ENCODE assay signal across 25 cellular contexts in the genomic region with DNA sequence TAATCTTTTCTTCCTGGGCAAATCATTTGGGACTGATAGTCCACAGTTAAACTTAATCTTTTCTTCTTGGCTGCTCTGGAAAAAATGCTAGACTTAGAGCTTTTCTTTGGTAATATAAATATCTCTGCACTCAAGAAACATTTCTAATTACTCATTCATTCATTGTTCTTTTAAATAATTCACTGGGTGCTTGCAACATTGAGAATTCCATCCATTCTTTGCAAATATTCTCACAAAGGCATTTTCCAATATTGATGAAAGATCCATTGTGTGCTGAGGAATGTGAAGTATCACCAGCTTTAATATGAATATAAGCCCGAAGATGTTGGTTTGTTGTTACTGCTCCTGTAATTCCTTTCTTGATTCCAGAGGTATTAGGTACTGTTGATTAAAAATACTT. TPM values are rescaled to one million over a fixed set of nuclear protein-coding genes. Genes with fewer than 3 reads are reported as not detected.
A peak's percentile ranks its signal among the peaks of the same experiment; 100 is the strongest.
DNase-seq lines count a peak whose midpoint lies in the region; ATAC-seq and TF ChIP-seq lines count a peak whose summit lies in the region.
"Had no signal": no experiment of that assay in that cellular context is flagged by ENCODE, and none has a peak within 500 bp of the region (broad histone marks: within the 10 kb centered on the region; RNA-seq: fewer than 3 reads in every experiment).

No MANE protein-coding gene starts in this region.

- H3K4me2 ChIP-seq in GM23338, result no peak overlapping the region
- H3K4me2 ChIP-seq: hepatocyte had no signal

- H3K27me3 Mint-ChIP-seq in GM23338 (ENCODE audit: insufficient read depth, low read depth, poor library complexity), result no peaks in the 10 kb centered on the region
- H3K27me3 Mint-ChIP-seq: CD4-positive, alpha-beta T cell; stimulated activated memory B cell treated with anti-CD40 and anti-IgM and Interleukin-4, amounts not matched to agents 10 μg/mL and 1 μg/mL and 100 μg/mL, for 72 hours; T-helper 17 cell had no signal

- no peak for TF ChIP-seq CTCF in GM23338 (conservative IDR thresholded peaks at IDR 0.05; ENCODE audit: low read depth in 2 of 2)
- TF ChIP-seq CTCF in astrocyte of the cerebellum (IDR thresholded peaks at IDR 0.05; ENCODE audit: low read depth, low read length, missing control alignments), result no peak
- TF ChIP-seq CTCF in GM20000 (IDR thresholded peaks at IDR 0.05; ENCODE audit: extremely low read depth, missing control alignments), result no peak

- ATAC-seq in GM23338 (no peak), HG03175 (IDR thresholded peaks at IDR 0.05; ENCODE audit: unreplicated experiment) (no peak)
- ATAC-seq: stimulated activated memory B cell treated with anti-CD40 and anti-IgM and Interleukin-4, amounts not matched to agents 10 μg/mL and 1 μg/mL and 100 μg/mL, for 72 hours; T-helper 17 cell had no signal

- no peaks in the 10 kb centered on the region for H3K79me2 ChIP-seq in GM23338 (replicated peaks; ENCODE audit: insufficient read depth)
- H3K79me2 ChIP-seq: hepatocyte had no signal

- H3K27me3 ChIP-seq in GM23338 (ENCODE audit: insufficient read depth), result no peaks in the 10 kb centered on the region
- H3K27me3 ChIP-seq: dorsolateral prefrontal cortex, hepatocyte, suprapubic skin had no signal

- DNase-seq in AG08396 (ENCODE audit: low spot score), result peak; percentile 9
- peak; percentile 2 for DNase-seq in GM23338 (ENCODE audit: low spot score)
- DNase-seq in astrocyte of the cerebellum (ENCODE audit: low read depth), result peak; percentile 37
- DNase-seq in foreskin melanocyte, result peak; percentile 86
- no peak for DNase-seq in GM20000 (ENCODE audit: low spot score)
- DNase-seq in stimulated activated CD4-positive, alpha-beta T cell treated with anti-CD3 and anti-CD28 coated beads, Interleukin-4, amount 100 ng/mL, for 1 hour, result no peak
- no peak for DNase-seq in activated T-cell treated with anti-CD3 and anti-CD28 coated beads, Interleukin-2, amount 50 U/mL, for 1 hour
- DNase-seq: activated CD8-positive, alpha-beta memory T cell treated with anti-CD3 and anti-CD28 coated beads, Interleukin-2, amount 50 U/mL, for 48 hours; CD4-positive, alpha-beta T cell; DMS 273 treated with DMSO at 0.1 percent for 48 hours; dorsolateral prefrontal cortex; H9; NCI-H1092; NCI-H1930; NCI-H2227 treated with DMSO at 0.1 percent for 48 hours; OCI-M1; SHP77 treated with DMSO at 0.1 percent for 48 hours; stimulated activated CD4-positive, alpha-beta T cell treated with anti-CD3 and anti-CD28 coated beads, Interleukin-2, amount 100 ng/mL, for 24 hours; T-helper 17 cell had no signal

- H3K9me3 Mint-ChIP-seq in GM23338, result no peaks in the 10 kb centered on the region
- H3K9me3 Mint-ChIP-seq: CD4-positive, alpha-beta T cell; H9; neural crest cell; stimulated activated memory B cell treated with anti-CD40 and anti-IgM and Interleukin-4, amounts not matched to agents 10 μg/mL and 1 μg/mL and 100 μg/mL, for 72 hours had no signal

- H3K4me3 ChIP-seq in GM23338, result no peak overlapping the region
- no peak overlapping the region for H3K4me3 ChIP-seq in astrocyte of the cerebellum (ENCODE audit: low read depth, low read length)
- H3K4me3 ChIP-seq: dorsolateral prefrontal cortex, hepatocyte, skin epidermis, suprapubic skin had no signal

- H3K36me3 ChIP-seq in GM23338 (ENCODE audit: insufficient read depth), result no peaks in the 10 kb centered on the region

- no peaks in the 10 kb centered on the region for H3K36me3 Mint-ChIP-seq in GM23338 (ENCODE audit: low read depth)

- H2AFZ ChIP-seq in GM23338, result no peak overlapping the region
- H2AFZ ChIP-seq: hepatocyte had no signal

- H3K4me1 ChIP-seq in GM23338 (ENCODE audit: insufficient read depth), result 0 out of 2 replicates have a peak, but pooled peaks cover 3% of the 10 kb centered on the region
- H3K4me1 ChIP-seq: suprapubic skin had no signal

- no peak overlapping the region; the same call in 1 of the 2 replicates for H3K27ac Mint-ChIP-seq in GM23338
- H3K27ac Mint-ChIP-seq: CD4-positive, alpha-beta T cell; H9; stimulated activated memory B cell treated with anti-CD40 and anti-IgM and Interleukin-4, amounts not matched to agents 10 μg/mL and 1 μg/mL and 100 μg/mL, for 72 hours; T-helper 17 cell had no signal

- H3K9me2 ChIP-seq in GM23338 (ENCODE audit: insufficient read depth), result no peaks in the 10 kb centered on the region

- H3K4me1 Mint-ChIP-seq in GM23338, result peaks cover 5% of the 10 kb centered on the region; the same call in 2 of the 3 replicates
- H3K4me1 Mint-ChIP-seq: stimulated activated memory B cell treated with anti-CD40 and anti-IgM and Interleukin-4, amounts not matched to agents 10 μg/mL and 1 μg/mL and 100 μg/mL, for 72 hours had no signal

- H3F3A ChIP-seq in GM23338 (replicated peaks; ENCODE audit: low read depth), result no peaks in the 10 kb centered on the region

- no peaks in the 10 kb centered on the region for H4K20me1 ChIP-seq in GM23338 (replicated peaks; ENCODE audit: insufficient read depth)

- in situ Hi-C loops in astrocyte of the cerebellum (cut with HindIII; ENCODE audit: low sequenced_read_pairs), result no loop called here

- no peak overlapping the region for H3K27ac ChIP-seq in GM23338 (ENCODE audit: low read depth)
- H3K27ac ChIP-seq: dorsolateral prefrontal cortex, hepatocyte, skin epidermis, suprapubic skin had no signal

- H3K4me3 Mint-ChIP-seq in GM23338, result no peak overlapping the region
- H3K4me3 Mint-ChIP-seq: CD4-positive, alpha-beta T cell; H9; neural crest cell; stimulated activated memory B cell treated with anti-CD40 and anti-IgM and Interleukin-4, amounts not matched to agents 10 μg/mL and 1 μg/mL and 100 μg/mL, for 72 hours; T-helper 17 cell had no signal

TF ChIP-seq in GM23338, 12 proteins besides CTCF, POLR2A, EP300 and RAD21:
- TF ChIP-seq ZNF114 (CRISPR knock-in tag; IDR thresholded peaks at IDR 0.05), result no peak
- no peak for TF ChIP-seq STAT1 (IDR thresholded peaks at IDR 0.05; ENCODE audit: unreplicated experiment)
- TF ChIP-seq, protein P1, sequence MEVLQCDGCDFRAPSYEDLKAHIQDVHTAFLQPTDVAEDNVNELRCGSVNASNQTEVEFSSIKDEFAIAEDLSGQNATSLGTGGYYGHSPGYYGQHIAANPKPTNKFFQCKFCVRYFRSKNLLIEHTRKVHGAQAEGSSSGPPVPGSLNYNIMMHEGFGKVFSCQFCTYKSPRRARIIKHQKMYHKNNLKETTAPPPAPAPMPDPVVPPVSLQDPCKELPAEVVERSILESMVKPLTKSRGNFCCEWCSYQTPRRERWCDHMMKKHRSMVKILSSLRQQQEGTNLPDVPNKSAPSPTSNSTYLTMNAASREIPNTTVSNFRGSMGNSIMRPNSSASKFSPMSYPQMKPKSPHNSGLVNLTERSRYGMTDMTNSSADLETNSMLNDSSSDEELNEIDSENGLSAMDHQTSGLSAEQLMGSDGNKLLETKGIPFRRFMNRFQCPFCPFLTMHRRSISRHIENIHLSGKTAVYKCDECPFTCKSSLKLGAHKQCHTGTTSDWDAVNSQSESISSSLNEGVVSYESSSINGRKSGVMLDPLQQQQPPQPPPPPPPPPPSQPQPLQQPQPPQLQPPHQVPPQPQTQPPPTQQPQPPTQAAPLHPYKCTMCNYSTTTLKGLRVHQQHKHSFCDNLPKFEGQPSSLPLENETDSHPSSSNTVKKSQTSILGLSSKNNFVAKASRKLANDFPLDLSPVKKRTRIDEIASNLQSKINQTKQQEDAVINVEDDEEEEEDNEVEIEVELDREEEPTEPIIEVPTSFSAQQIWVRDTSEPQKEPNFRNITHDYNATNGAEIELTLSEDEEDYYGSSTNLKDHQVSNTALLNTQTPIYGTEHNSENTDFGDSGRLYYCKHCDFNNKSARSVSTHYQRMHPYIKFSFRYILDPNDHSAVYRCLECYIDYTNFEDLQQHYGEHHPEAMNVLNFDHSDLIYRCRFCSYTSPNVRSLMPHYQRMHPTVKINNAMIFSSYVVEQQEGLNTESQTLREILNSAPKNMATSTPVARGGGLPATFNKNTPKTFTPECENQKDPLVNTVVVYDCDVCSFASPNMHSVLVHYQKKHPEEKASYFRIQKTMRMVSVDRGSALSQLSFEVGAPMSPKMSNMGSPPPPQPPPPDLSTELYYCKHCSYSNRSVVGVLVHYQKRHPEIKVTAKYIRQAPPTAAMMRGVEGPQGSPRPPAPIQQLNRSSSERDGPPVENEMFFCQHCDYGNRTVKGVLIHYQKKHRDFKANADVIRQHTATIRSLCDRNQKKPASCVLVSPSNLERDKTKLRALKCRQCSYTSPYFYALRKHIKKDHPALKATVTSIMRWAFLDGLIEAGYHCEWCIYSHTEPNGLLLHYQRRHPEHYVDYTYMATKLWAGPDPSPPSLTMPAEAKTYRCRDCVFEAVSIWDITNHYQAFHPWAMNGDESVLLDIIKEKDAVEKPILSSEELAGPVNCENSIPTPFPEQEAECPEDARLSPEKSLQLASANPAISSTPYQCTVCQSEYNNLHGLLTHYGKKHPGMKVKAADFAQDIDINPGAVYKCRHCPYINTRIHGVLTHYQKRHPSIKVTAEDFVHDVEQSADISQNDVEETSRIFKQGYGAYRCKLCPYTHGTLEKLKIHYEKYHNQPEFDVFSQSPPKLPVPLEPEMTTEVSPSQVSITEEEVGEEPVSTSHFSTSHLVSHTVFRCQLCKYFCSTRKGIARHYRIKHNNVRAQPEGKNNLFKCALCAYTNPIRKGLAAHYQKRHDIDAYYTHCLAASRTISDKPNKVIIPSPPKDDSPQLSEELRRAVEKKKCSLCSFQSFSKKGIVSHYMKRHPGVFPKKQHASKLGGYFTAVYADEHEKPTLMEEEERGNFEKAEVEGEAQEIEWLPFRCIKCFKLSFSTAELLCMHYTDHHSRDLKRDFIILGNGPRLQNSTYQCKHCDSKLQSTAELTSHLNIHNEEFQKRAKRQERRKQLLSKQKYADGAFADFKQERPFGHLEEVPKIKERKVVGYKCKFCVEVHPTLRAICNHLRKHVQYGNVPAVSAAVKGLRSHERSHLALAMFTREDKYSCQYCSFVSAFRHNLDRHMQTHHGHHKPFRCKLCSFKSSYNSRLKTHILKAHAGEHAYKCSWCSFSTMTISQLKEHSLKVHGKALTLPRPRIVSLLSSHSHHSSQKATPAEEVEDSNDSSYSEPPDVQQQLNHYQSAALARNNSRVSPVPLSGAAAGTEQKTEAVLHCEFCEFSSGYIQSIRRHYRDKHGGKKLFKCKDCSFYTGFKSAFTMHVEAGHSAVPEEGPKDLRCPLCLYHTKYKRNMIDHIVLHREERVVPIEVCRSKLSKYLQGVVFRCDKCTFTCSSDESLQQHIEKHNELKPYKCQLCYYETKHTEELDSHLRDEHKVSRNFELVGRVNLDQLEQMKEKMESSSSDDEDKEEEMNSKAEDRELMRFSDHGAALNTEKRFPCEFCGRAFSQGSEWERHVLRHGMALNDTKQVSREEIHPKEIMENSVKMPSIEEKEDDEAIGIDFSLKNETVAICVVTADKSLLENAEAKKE (CRISPR knock-in tag; IDR thresholded peaks at IDR 0.05), result no peak
- no peak for TF ChIP-seq CREB1 (CRISPR knock-in tag; IDR thresholded peaks at IDR 0.05; ENCODE audit: low read depth)
- no peak for TF ChIP-seq ZNF331 (CRISPR knock-in tag; IDR thresholded peaks at IDR 0.05; ENCODE audit: low read depth)

RNA-seq across cellular contexts. Expression of gene AKAP7, which starts 38.4 kb away (rescaled TPM):
- 18.4 and 20.0 TPM in 2 replicates for total RNA-seq in GM23338 (2014; rRNA removed; shearing (Covaris generic))
- 12.2 and 13.0 TPM in 2 replicates for polyA plus RNA-seq in GM23338 (2016; fragmentation: Nextera tagmentation; extraction: Ambion mirVana)

Comparison
In these comparisons a context has a peak if more than half of its experiments do, and no peak if none do; other contexts are left out.
1. DNase-seq: peak in AG08396 (single experiment), GM23338 (single experiment), astrocyte of the cerebellum (single experiment) and foreskin melanocyte (single experiment); none in GM20000 (single experiment), stimulated activated CD4-positive, alpha-beta T cell treated with anti-CD3 and anti-CD28 coated beads, Interleukin-4, amount 100 ng/mL, for 1 hour (single experiment) and activated T-cell treated with anti-CD3 and anti-CD28 coated beads, Interleukin-2, amount 50 U/mL, for 1 hour (single experiment).